In genomic region chr15:96171271-96171739, GRCh38 we compare ENCODE assay signal across 18 cellular contexts.
DNase-seq lines count a peak whose midpoint lies in the region; ATAC-seq, FAIRE-seq and TF ChIP-seq lines count a peak whose summit lies in the region.
"Had no signal": no experiment of that assay in that cellular context is flagged by ENCODE, and none has a peak within 500 bp of the region (broad histone marks: within the 10 kb centered on the region; RNA-seq: fewer than 3 reads in every experiment).

No MANE protein-coding gene starts in this region.

- no peak overlapping the region for H2BK120ac ChIP-seq in H1 (replicated peaks; ENCODE audit: low read depth, low read length)

- H3K36me3 ChIP-seq in H1 (ENCODE audit: control insufficient read depth in 2 of 4, insufficient read depth in 4 of 4, low read length in 3 of 4) (no peaks in the 10 kb centered on the region), right lobe of liver (no peaks in the 10 kb centered on the region)

- no peaks in the 10 kb centered on the region for H3K4me1 Mint-ChIP-seq in stimulated activated memory B cell treated with anti-CD40 and anti-IgM and Interleukin-4, amounts not matched to agents 10 μg/mL and 1 μg/mL and 100 μg/mL, for 72 hours
- H3K4me1 Mint-ChIP-seq: activated naive CD8-positive, alpha-beta T cell treated with anti-CD3 and anti-CD28 coated beads for 36 hours; naive thymus-derived CD8-positive, alpha-beta T cell had no signal

- TF ChIP-seq CTCF in H1 (IDR thresholded peaks at IDR 0.05; ENCODE audit: control extremely low read depth in 1 of 3, insufficient read depth in 1 of 3, low read depth in 1 of 3, low read length in 3 of 3) (no peak), right lobe of liver (IDR thresholded peaks at IDR 0.05) (no peak)

- H3K4me2 ChIP-seq in H1 (ENCODE audit: insufficient read depth in 1 of 2, low read depth in 2 of 2, low read length in 2 of 2): peak overlapping the region in 1 of 2 experiments; percentile 46; a peak in 1 of 4 replicates

- H3K4me1 ChIP-seq in H1 (replicated peaks in 1 of 4; ENCODE audit: control insufficient read depth in 3 of 4, insufficient read depth in 4 of 4, low read length in 3 of 4): peaks cover 2 to 17% (median 6%) of the 10 kb centered on the region in 4 experiments; a peak in 5 of 7 replicates
- no peaks in the 10 kb centered on the region for H3K4me1 ChIP-seq in right lobe of liver

- H3K27me3 Mint-ChIP-seq in stimulated activated memory B cell treated with anti-CD40 and anti-IgM and Interleukin-4, amounts not matched to agents 10 μg/mL and 1 μg/mL and 100 μg/mL, for 72 hours: no peaks in the 10 kb centered on the region

- H3K4ac ChIP-seq in H1 (replicated peaks; ENCODE audit: insufficient read length, low read depth, low read length): no peak overlapping the region

- TF ChIP-seq RAD21 in H1 (IDR thresholded peaks at IDR 0.05 in 1 of 2, conservative IDR thresholded peaks at IDR 0.05 in 1 of 2; ENCODE audit: low read depth in 2 of 2, low read length in 2 of 2): no peak

- no peak overlapping the region for H2BK5ac ChIP-seq in H1 (ENCODE audit: low read depth, low read length)

- peaks cover 0 to 1% (median 0%) of the 10 kb centered on the region in 4 experiments; a peak in 1 of 7 replicates for H3K27me3 ChIP-seq in H1 (replicated peaks in 1 of 4; ENCODE audit: control insufficient read depth in 3 of 4, extremely low read depth in 1 of 4, insufficient read depth in 3 of 4, low read length in 3 of 4)
- no peaks in the 10 kb centered on the region for H3K27me3 ChIP-seq in right lobe of liver

- H3K4me3 ChIP-seq in H1 (ENCODE audit: extremely low read depth in 1 of 4, insufficient read depth in 2 of 4, low read depth in 3 of 4, low read length in 4 of 4) (no peak overlapping the region; a peak in 1 of 8 replicates), right lobe of liver (peak overlapping the region; percentile 7 to 54 (median 33))
- H3K4me3 ChIP-seq: lung, SK-N-MC had no signal

- H4K20me1 ChIP-seq in H1 (replicated peaks in 1 of 2; ENCODE audit: control insufficient read depth in 1 of 2, insufficient read depth in 2 of 2, low read length in 2 of 2): no peaks in the 10 kb centered on the region

- H3K23ac ChIP-seq in H1 (ENCODE audit: insufficient read length): no peak overlapping the region

- H2BK15ac ChIP-seq in H1 (ENCODE audit: low read length): no peak overlapping the region

- no peak overlapping the region for H3K14ac ChIP-seq in H1 (ENCODE audit: insufficient read length)

- H3K23me2 ChIP-seq in H1 (ENCODE audit: low read depth, low read length): no peaks in the 10 kb centered on the region

- DNase-seq in COLO668 (lab: John Stamatoyannopoulos, UW; ENCODE audit: unreplicated experiment) (peak; percentile 24), HuH-7 (ENCODE audit: low spot score) (peak; percentile 35), H1 (ENCODE audit: low read depth in 1 of 2, low spot score in 2 of 2) (no peak), right lobe of liver (peak in 2 of 3 donors; percentile 58 to 66), NCI-H2171 treated with DMSO at 0.1 percent for 48 hours (lab: John Stamatoyannopoulos, UW) (no peak)
- DNase-seq: activated naive CD8-positive, alpha-beta T cell treated with anti-CD3 and anti-CD28 coated beads for 36 hours; activated T-cell treated with anti-CD3 and anti-CD28 coated beads, Interleukin-2, amount 50 U/mL, for 4 hours; effector CD4-positive, alpha-beta T cell; Karpas-422; naive thymus-derived CD8-positive, alpha-beta T cell; NCI-H1417 treated with DMSO at 0.1 percent for 48 hours; NCI-H524; PC-3 had no signal

- H3K9me3 ChIP-seq in H1 (ENCODE audit: insufficient read depth in 2 of 2, low read depth in 1 of 2, low read length in 1 of 2) (peaks cover 5 to 7% of the 10 kb centered on the region in 2 experiments; a peak in 3 of 4 replicates), right lobe of liver (no peaks in the 10 kb centered on the region)

- no peak for TF ChIP-seq EP300 in H1 (IDR thresholded peaks at IDR 0.05; ENCODE audit: borderline replicate concordance in 1 of 2, low read depth in 2 of 2, low read length in 2 of 2)

- FAIRE-seq in H1 (lab: Jason Lieb, UNC): no peak

- no peak overlapping the region for H4K5ac ChIP-seq in H1 (ENCODE audit: insufficient read length, low read depth, low read length)

- no peak overlapping the region for H2BK12ac ChIP-seq in H1 (ENCODE audit: low read depth, low read length)

- no peaks in the 10 kb centered on the region for H3K36me3 Mint-ChIP-seq in stimulated activated memory B cell treated with anti-CD40 and anti-IgM and Interleukin-4, amounts not matched to agents 10 μg/mL and 1 μg/mL and 100 μg/mL, for 72 hours
- H3K36me3 Mint-ChIP-seq: activated naive CD8-positive, alpha-beta T cell treated with anti-CD3 and anti-CD28 coated beads for 36 hours; naive thymus-derived CD8-positive, alpha-beta T cell had no signal

- no peaks in the 10 kb centered on the region for H3K79me2 ChIP-seq in H1 (ENCODE audit: control insufficient read depth in 1 of 2, insufficient read depth in 2 of 2, low read length in 2 of 2)

- H4K8ac ChIP-seq in H1 (ENCODE audit: extremely low read depth, insufficient read depth, low read length): no peak overlapping the region

- H3K79me1 ChIP-seq in H1 (ENCODE audit: low read depth, low read length): no peaks in the 10 kb centered on the region

- no peak overlapping the region for H2AK5ac ChIP-seq in H1 (ENCODE audit: low read depth, low read length)

- H2AFZ ChIP-seq in H1 (ENCODE audit: low read length): no peak overlapping the region; the same call in 1 of the 2 replicates

- H3K9me3 Mint-ChIP-seq in stimulated activated memory B cell treated with anti-CD40 and anti-IgM and Interleukin-4, amounts not matched to agents 10 μg/mL and 1 μg/mL and 100 μg/mL, for 72 hours: peaks cover 7% of the 10 kb centered on the region
- H3K9me3 Mint-ChIP-seq: activated naive CD8-positive, alpha-beta T cell treated with anti-CD3 and anti-CD28 coated beads for 36 hours had no signal

- no peak overlapping the region for H2BK20ac ChIP-seq in H1 (ENCODE audit: low read length)

- ATAC-seq in right lobe of liver (peak; percentile 86 to 91 (median 89)), HG02938 (IDR thresholded peaks at IDR 0.05; ENCODE audit: unreplicated experiment) (no peak), SK-N-SH treated with all-trans-retinoic acid at 6 μM for 48 hours (no peak)
- no peak for ATAC-seq in stimulated activated memory B cell treated with anti-CD40 and anti-IgM and Interleukin-4, amounts not matched to agents 10 μg/mL and 1 μg/mL and 100 μg/mL, for 72 hours
- ATAC-seq: activated T-cell treated with anti-CD3 and anti-CD28 coated beads, Interleukin-2, amount 50 U/mL, for 4 hours; naive thymus-derived CD8-positive, alpha-beta T cell; PC-3 had no signal

- no peak overlapping the region for H3K4me3 Mint-ChIP-seq in stimulated activated memory B cell treated with anti-CD40 and anti-IgM and Interleukin-4, amounts not matched to agents 10 μg/mL and 1 μg/mL and 100 μg/mL, for 72 hours
- H3K4me3 Mint-ChIP-seq: activated naive CD8-positive, alpha-beta T cell treated with anti-CD3 and anti-CD28 coated beads for 36 hours; activated T-cell treated with anti-CD3 and anti-CD28 coated beads, Interleukin-2, amount 50 U/mL, for 4 hours; naive thymus-derived CD8-positive, alpha-beta T cell had no signal

- TF ChIP-seq POLR2A in H1 (IDR thresholded peaks at IDR 0.05; ENCODE audit: control extremely low read depth in 1 of 2, low read depth in 2 of 2, low read length in 2 of 2): no peak
- no peak for TF ChIP-seq POLR2A in right lobe of liver (IDR thresholded peaks at IDR 0.05)

- intact Hi-C loops in right lobe of liver (cut with DNase I): no loop called here

- H3K56ac ChIP-seq in H1 (replicated peaks; ENCODE audit: insufficient read length, low read depth, low read length): no peak overlapping the region

- H3K9ac ChIP-seq in H1 (replicated peaks in 1 of 4; ENCODE audit: extremely low read depth in 1 of 4, low read depth in 3 of 4, low read length in 3 of 4): no peak overlapping the region

- CTCF ChIA-PET in H1 (lab: Charles Lee; ENCODE audit: partially characterized antibody): interaction anchor here (1.7 kb wide), 1 partner anchor 10 kb away, joined by 5 read pairs; no protein-coding TSS in a partner anchor

- POLR2A ChIA-PET in H1 (lab: Charles Lee; ENCODE audit: partially characterized antibody): no interaction called here

- H3K27ac Mint-ChIP-seq in stimulated activated memory B cell treated with anti-CD40 and anti-IgM and Interleukin-4, amounts not matched to agents 10 μg/mL and 1 μg/mL and 100 μg/mL, for 72 hours: no peak overlapping the region
- H3K27ac Mint-ChIP-seq: activated naive CD8-positive, alpha-beta T cell treated with anti-CD3 and anti-CD28 coated beads for 36 hours; naive thymus-derived CD8-positive, alpha-beta T cell had no signal

- 61% methylated on average over 8 of the region's 8 CpGs; no CpG with 5 or more reads in 1 of the 2 experiments for WGBS in H1 (ENCODE audit: extremely low coverage in 1 of 2, insufficient coverage in 1 of 2, insufficient read length in 1 of 2, insufficient replicate concordance in 2 of 2, low coverage in 1 of 2, low lambda C conversion rate in 2 of 2, missing lambda C conversion rate in 1 of 2), 2 experiments
- 12% methylated on average over 8 of the region's 8 CpGs for WGBS in right lobe of liver (ENCODE audit: insufficient coverage, low coverage, low lambda C conversion rate, missing lambda C conversion rate)

- H4K91ac ChIP-seq in H1 (replicated peaks; ENCODE audit: insufficient read length, low read length): no peak overlapping the region

- H3K18ac ChIP-seq in H1 (ENCODE audit: extremely low read depth, low read length): peak overlapping the region; percentile 9; the same call in 1 of the 2 replicates

- H3K27ac ChIP-seq in H1 (ENCODE audit: low read depth, low read length) (no peak overlapping the region), right lobe of liver (peak overlapping the region in 2 of 3 donors; percentile 39 to 66)
- H3K27ac ChIP-seq: SK-N-MC had no signal

TF ChIP-seq in H1, 55 proteins besides CTCF, POLR2A, EP300 and RAD21:
- TF ChIP-seq TAF1 (IDR thresholded peaks at IDR 0.05; ENCODE audit: low read depth, low read length) (no peak), TEAD4 (IDR thresholded peaks at IDR 0.05; ENCODE audit: low read depth, low read length) (0 out of 2 replicates have a peak, but pooled peaks have one; percentile 12)

Comparison
In these comparisons a context has a peak if more than half of its experiments do, and no peak if none do; other contexts are left out.
1. DNase-seq: peak in COLO668 (single experiment), HuH-7 (single experiment) and right lobe of liver (2 of 3); none in H1 (0 of 2) and NCI-H2171 treated with DMSO at 0.1 percent for 48 hours (single experiment).
2. H3K4me3 ChIP-seq: peak in right lobe of liver (3 of 3); none in H1 (0 of 4).
3. ATAC-seq: peak in right lobe of liver (4 of 4); none in HG02938 (single experiment), SK-N-SH treated with all-trans-retinoic acid at 6 μM for 48 hours (single experiment) and stimulated activated memory B cell treated with anti-CD40 and anti-IgM and Interleukin-4, amounts not matched to agents 10 μg/mL and 1 μg/mL and 100 μg/mL, for 72 hours (single experiment).